In genomic region chr11:117426297-117426685, GRCh38 we compare ENCODE assay signal across 8 cellular contexts.
DNase-seq lines count a peak whose midpoint lies in the region; ATAC-seq and TF ChIP-seq lines count a peak whose summit lies in the region.

No MANE protein-coding gene starts in this region.

- H3K9me3 Mint-ChIP-seq in activated T-cell treated with anti-CD3 and anti-CD28 coated beads, Interleukin-2, amount 50 U/mL, for 24 hours: no peaks in the 10 kb centered on the region
- no peaks in the 10 kb centered on the region for H3K9me3 Mint-ChIP-seq in nephron progenitor cell

- no peak overlapping the region for H3K4me3 Mint-ChIP-seq in activated T-cell treated with anti-CD3 and anti-CD28 coated beads, Interleukin-2, amount 50 U/mL, for 24 hours
- no peak overlapping the region for H3K4me3 Mint-ChIP-seq in nephron progenitor cell

- CTCF ChIA-PET in BJ (lab: Yijun Ruan, JAX): interaction anchor here (0.5 to 4.4 kb wide), 50 partner anchors 10 to 1727 kb away, joined by 3 to 54 read pairs (median 4); no protein-coding TSS in a partner anchor
- CTCF ChIA-PET in HCT116 (lab: Charles Lee): interaction anchor here (0.6 to 4.9 kb wide), 25 partner anchors 9 to 627 kb away, joined by 3 to 87 read pairs (median 3); no protein-coding TSS in a partner anchor

- no peaks in the 10 kb centered on the region for H3K36me3 Mint-ChIP-seq in activated T-cell treated with anti-CD3 and anti-CD28 coated beads, Interleukin-2, amount 50 U/mL, for 24 hours (ENCODE audit: low read depth)
- no peaks in the 10 kb centered on the region for H3K36me3 Mint-ChIP-seq in nephron progenitor cell (ENCODE audit: low read depth)

- H3K9me3 ChIP-seq in HCT116 (ENCODE audit: control insufficient read depth in 1 of 2, insufficient read depth in 1 of 2, low read depth in 1 of 2, low read length in 2 of 2) (no peaks in the 10 kb centered on the region), OCI-LY3 (ENCODE audit: insufficient read depth, low read length) (no peaks in the 10 kb centered on the region), fibroblast of lung (ENCODE audit: control insufficient read depth, insufficient read depth, low read depth, low read length) (no peaks in the 10 kb centered on the region)

- H3K4me2 ChIP-seq in HCT116 (ENCODE audit: low read length): peak overlapping the region; percentile 13; the same call in 1 of the 2 replicates
- H3K4me2 ChIP-seq in OCI-LY3 (ENCODE audit: low read length): peak overlapping the region; percentile 66
- H3K4me2 ChIP-seq in fibroblast of lung (ENCODE audit: extremely low read depth, insufficient read depth, low read length): no peak overlapping the region

- no peaks in the 10 kb centered on the region for H3K79me2 ChIP-seq in HCT116 (ENCODE audit: insufficient read depth, low read length)
- H3K79me2 ChIP-seq in OCI-LY3 (ENCODE audit: low read length): no peaks in the 10 kb centered on the region
- H3K79me2 ChIP-seq in fibroblast of lung (ENCODE audit: control insufficient read depth, insufficient read depth, low read length): no peaks in the 10 kb centered on the region

- H4K20me1 ChIP-seq in HCT116 (ENCODE audit: insufficient read depth): no peaks in the 10 kb centered on the region
- no peaks in the 10 kb centered on the region for H4K20me1 ChIP-seq in OCI-LY3 (ENCODE audit: insufficient read depth, low read length)
- H4K20me1 ChIP-seq in fibroblast of lung (ENCODE audit: control insufficient read depth, extremely low read depth, insufficient read depth, low read length): no peaks in the 10 kb centered on the region

- H3K9ac ChIP-seq in HCT116 (ENCODE audit: low read length) (no peak overlapping the region), OCI-LY3 (ENCODE audit: low read length) (no peak overlapping the region), fibroblast of lung (ENCODE audit: insufficient read depth, low read length) (no peak overlapping the region)

- no peak for TF ChIP-seq POLR2A in HCT116 (IDR thresholded peaks at IDR 0.05; ENCODE audit: borderline replicate concordance, extremely low read depth, insufficient read depth, insufficient read length)

- RAD21 ChIA-PET in HCT116 (lab: Charles Lee; ENCODE audit: low non-redundant PET in 1 of 2, low total read pairs in 2 of 2, uncharacterized antibody in 2 of 2, unreplicated experiment in 2 of 2): interaction anchor here (0.6 to 2.2 kb wide), 13 partner anchors 183 to 521 kb away, joined by 3 to 16 read pairs (median 3); no protein-coding TSS in a partner anchor

- no peak overlapping the region for H3K27ac Mint-ChIP-seq in activated T-cell treated with anti-CD3 and anti-CD28 coated beads, Interleukin-2, amount 50 U/mL, for 24 hours
- H3K27ac Mint-ChIP-seq in nephron progenitor cell: no peak overlapping the region

- H3K36me3 ChIP-seq in BJ (ENCODE audit: control insufficient read depth, insufficient read depth, low read length) (no peaks in the 10 kb centered on the region), HCT116 (ENCODE audit: control insufficient read depth in 1 of 2, insufficient read depth in 2 of 2, low read length in 2 of 2) (no peaks in the 10 kb centered on the region), OCI-LY3 (replicated peaks; ENCODE audit: low read depth, low read length) (no peaks in the 10 kb centered on the region), fibroblast of lung (ENCODE audit: control insufficient read depth, insufficient read depth, low read length) (no peaks in the 10 kb centered on the region)

- BruUV-seq in HCT116 (replicated peaks; lab: Mats Ljungman, UMichigan): no TSS peak

- TF ChIP-seq RAD21 in HCT116 (IDR thresholded peaks at IDR 0.05; ENCODE audit: low read depth): peak; percentile 87

- no peaks in the 10 kb centered on the region for H3K4me1 ChIP-seq in HCT116 (ENCODE audit: control insufficient read depth in 1 of 2, insufficient read depth in 2 of 2, low read length in 2 of 2)
- peaks cover 21% of the 10 kb centered on the region for H3K4me1 ChIP-seq in OCI-LY3 (ENCODE audit: low read length)
- H3K4me1 ChIP-seq in fibroblast of lung (ENCODE audit: control insufficient read depth, extremely low read depth, insufficient read depth, low read length): no peaks in the 10 kb centered on the region

- H3K9me2 ChIP-seq in HCT116 (ENCODE audit: insufficient read depth): no peaks in the 10 kb centered on the region

- DNase-seq in BJ (ENCODE audit: low read depth) (no peak), HCT116 (ENCODE audit: low read depth, low spot score) (peak; percentile 21), fibroblast of lung (ENCODE audit: low read depth in 2 of 2) (peak; percentile 34 to 39), nephron progenitor cell (peak; percentile 97)
- peak; percentile 84 for DNase-seq in activated T-cell treated with anti-CD3 and anti-CD28 coated beads, Interleukin-2, amount 50 U/mL, for 24 hours
- peak in 5 of 6 experiments; percentile 23 to 59 (median 47) for DNase-seq in stimulated activated naive CD4-positive, alpha-beta T cell (lab: John Stamatoyannopoulos, UW)

- POLR2A ChIA-PET in BJ (lab: Charles Lee): interaction anchor here (0.6 kb wide), 1 partner anchor 195 kb away, joined by 3 read pairs; no protein-coding TSS in a partner anchor
- POLR2A ChIA-PET in HCT116 (lab: Charles Lee): interaction anchor here (0.6 to 1.1 kb wide), 3 partner anchors 383 to 520 kb away, joined by 3 read pairs; no protein-coding TSS in a partner anchor

- no peaks in the 10 kb centered on the region for H3K27me3 Mint-ChIP-seq in activated T-cell treated with anti-CD3 and anti-CD28 coated beads, Interleukin-2, amount 50 U/mL, for 24 hours
- peaks cover 62% of the 10 kb centered on the region for H3K27me3 Mint-ChIP-seq in nephron progenitor cell (ENCODE audit: low read depth, poor library complexity)

- no peak overlapping the region for H2AFZ ChIP-seq in HCT116 (ENCODE audit: low read depth, low read length, poor library complexity, severe bottlenecking)
- peak overlapping the region; percentile 48; the same call in 1 of the 2 replicates for H2AFZ ChIP-seq in OCI-LY3 (ENCODE audit: low read depth, low read length)
- no peak overlapping the region for H2AFZ ChIP-seq in fibroblast of lung (ENCODE audit: low read length)

- H3K27ac ChIP-seq in HCT116 (ENCODE audit: low read depth, low read length) (no peak overlapping the region), OCI-LY3 (ENCODE audit: low read length) (no peak overlapping the region), fibroblast of lung (ENCODE audit: insufficient read depth, low read length) (no peak overlapping the region)

- TF ChIP-seq CTCF in BJ (IDR thresholded peaks at IDR 0.05; ENCODE audit: insufficient read depth, low read depth, low read length) (peak; percentile 99), HCT116 (IDR thresholded peaks at IDR 0.05 in 2 of 3, conservative IDR thresholded peaks at IDR 0.05 in 1 of 3; ENCODE audit: borderline replicate concordance in 1 of 3, insufficient read depth in 1 of 3, low read depth in 2 of 3, low read length in 2 of 3) (peak; percentile 79 to 98 (median 98)), OCI-LY3 (IDR thresholded peaks at IDR 0.05; ENCODE audit: low read depth, low read length) (peak; percentile 98), fibroblast of lung (conservative IDR thresholded peaks at IDR 0.05 in 1 of 2, IDR thresholded peaks at IDR 0.05 in 1 of 2; ENCODE audit: low read depth in 1 of 2, low read length in 2 of 2) (peak; percentile 93 to 99), nephron progenitor cell (IDR thresholded peaks at IDR 0.05) (peak; percentile 92)

- ATAC-seq in HCT116 (peak; percentile 92), GM18867 (IDR thresholded peaks at IDR 0.05; ENCODE audit: unreplicated experiment) (no peak)

- peaks cover 5% of the 10 kb centered on the region for H3K27me3 ChIP-seq in BJ (ENCODE audit: control insufficient read depth, insufficient read depth, low read length)
- H3K27me3 ChIP-seq in HCT116 (ENCODE audit: insufficient read depth, low read length): no peaks in the 10 kb centered on the region
- H3K27me3 ChIP-seq in OCI-LY3 (ENCODE audit: low read depth, low read length): no peaks in the 10 kb centered on the region
- peaks cover 2% of the 10 kb centered on the region for H3K27me3 ChIP-seq in fibroblast of lung (ENCODE audit: control insufficient read depth, insufficient read depth, low read length)

- no peaks in the 10 kb centered on the region for H3K4me1 Mint-ChIP-seq in activated T-cell treated with anti-CD3 and anti-CD28 coated beads, Interleukin-2, amount 50 U/mL, for 24 hours (ENCODE audit: low read depth)
- H3K4me1 Mint-ChIP-seq in nephron progenitor cell: peaks cover 37% of the 10 kb centered on the region

- H3K4me3 ChIP-seq in BJ (ENCODE audit: low read depth, low read length) (no peak overlapping the region), HCT116 (replicated peaks in 1 of 2; ENCODE audit: low read depth in 1 of 2, low read length in 2 of 2) (no peak overlapping the region), OCI-LY3 (ENCODE audit: low read length) (peak overlapping the region; percentile 59), fibroblast of lung (replicated peaks in 1 of 4; ENCODE audit: control extremely low read depth in 1 of 4, insufficient read depth in 1 of 4, low read depth in 3 of 4, low read length in 4 of 4) (no peak overlapping the region)

- intact Hi-C loops in HCT116 (cut with micrococcal nuclease): loop anchor here (1.0 to 10.0 kb wide), 3 partner anchors 383 to 519 kb away; no protein-coding TSS in a partner anchor

TF ChIP-seq in HCT116, 20 proteins besides CTCF, POLR2A, EP300 and RAD21 (continues in another document):
- TF ChIP-seq SIN3A (IDR thresholded peaks at IDR 0.05; ENCODE audit: low read depth): no peak
- TF ChIP-seq POLR2AphosphoS5 (IDR thresholded peaks at IDR 0.05; ENCODE audit: low read depth, low read length): no peak
- TF ChIP-seq ZFX (IDR thresholded peaks at IDR 0.05): no peak
